ENCODE assay signal across 10 cellular contexts in genomic region chr13:30376426-30377311, GRCh38. TPM values are rescaled to one million over a fixed set of nuclear protein-coding genes. Genes with fewer than 3 reads are reported as not detected.
A peak's percentile ranks its signal among the peaks of the same experiment; 100 is the strongest.
DNase-seq lines count a peak whose midpoint lies in the region; ATAC-seq, FAIRE-seq and TF ChIP-seq lines count a peak whose summit lies in the region.
"Had no signal": no experiment of that assay in that cellular context is flagged by ENCODE, and none has a peak within 500 bp of the region (broad histone marks: within the 10 kb centered on the region; RNA-seq: fewer than 3 reads in every experiment).

No MANE protein-coding gene starts in this region.

- no peaks in the 10 kb centered on the region for H3K36me3 ChIP-seq in CD8-positive, alpha-beta T cell (ENCODE audit: insufficient read depth, low read length)
- H3K36me3 ChIP-seq in bronchial epithelial cell (ENCODE audit: control insufficient read depth, insufficient read depth, low read length) (no peaks in the 10 kb centered on the region), brain microvascular endothelial cell (replicated peaks) (no peaks in the 10 kb centered on the region)

- CTCF ChIA-PET in CD8-positive, alpha-beta T cell (lab: Charles Lee), result interaction anchor here (0.9 to 1.9 kb wide), 7 partner anchors 9 to 173 kb away, joined by 3 to 9 read pairs (median 4); no protein-coding TSS in a partner anchor

- no peaks in the 10 kb centered on the region for H3K27me3 ChIP-seq in CD8-positive, alpha-beta T cell (ENCODE audit: insufficient read depth, low read length)
- H3K27me3 ChIP-seq in bronchial epithelial cell (ENCODE audit: control insufficient read depth, insufficient read depth, low read length), result no peaks in the 10 kb centered on the region
- no peaks in the 10 kb centered on the region for H3K27me3 ChIP-seq in brain microvascular endothelial cell (replicated peaks)

- peak overlapping the region; percentile 77 for H3K4me3 Mint-ChIP-seq in CD8-positive, alpha-beta T cell
- H3K4me3 Mint-ChIP-seq in T-helper 1 cell treated with Interleukin-12 subunit alpha and Interleukin-12 subunit beta and Interleukin-4 antibody, amounts not matched to agents 30 μg/mL and 1 μg/mL, for 36 hours, result peak overlapping the region; percentile 87

- H3K9me3 ChIP-seq in CD8-positive, alpha-beta T cell (ENCODE audit: low read length), result no peaks in the 10 kb centered on the region

- peak overlapping the region; percentile 94 for H3K27ac Mint-ChIP-seq in CD8-positive, alpha-beta T cell
- peak overlapping the region; percentile 94 for H3K27ac Mint-ChIP-seq in T-helper 1 cell treated with Interleukin-12 subunit alpha and Interleukin-12 subunit beta and Interleukin-4 antibody, amounts not matched to agents 30 μg/mL and 1 μg/mL, for 36 hours

- no peak for FAIRE-seq in bronchial epithelial cell (lab: Jason Lieb, UNC)
- FAIRE-seq: colon, G401.6 had no signal

- TF ChIP-seq CTCF in CD8-positive, alpha-beta T cell (IDR thresholded peaks at IDR 0.05), result no peak
- TF ChIP-seq CTCF in bronchial epithelial cell (IDR thresholded peaks at IDR 0.05; ENCODE audit: insufficient read depth, low read length, severe bottlenecking), result no peak
- TF ChIP-seq CTCF in brain microvascular endothelial cell (IDR thresholded peaks at IDR 0.05; ENCODE audit: low read depth, low read length, missing control alignments), result no peak

- no peaks in the 10 kb centered on the region for H3K36me3 Mint-ChIP-seq in CD8-positive, alpha-beta T cell
- H3K36me3 Mint-ChIP-seq in T-helper 1 cell treated with Interleukin-12 subunit alpha and Interleukin-12 subunit beta and Interleukin-4 antibody, amounts not matched to agents 30 μg/mL and 1 μg/mL, for 36 hours (ENCODE audit: low read depth), result peaks cover 21% of the 10 kb centered on the region

- POLR2A ChIA-PET in CD8-positive, alpha-beta T cell (lab: Charles Lee), result interaction anchor here (0.9 to 8.6 kb wide), 5 partner anchors 8 to 32 kb away, joined by 3 to 131 read pairs (median 5); no protein-coding TSS in a partner anchor

- peak overlapping the region; percentile 23 for H3K4me3 ChIP-seq in CD8-positive, alpha-beta T cell (ENCODE audit: low read depth, low read length)
- H3K4me3 ChIP-seq in bronchial epithelial cell (ENCODE audit: low read depth, low read length) (no peak overlapping the region), brain microvascular endothelial cell (ENCODE audit: low read depth, low read length) (no peak overlapping the region)

- in situ Hi-C loops in brain microvascular endothelial cell (cut with HindIII; ENCODE audit: low pct_ligation_motif_present, low sequenced_read_pairs), result no loop called here

- ATAC-seq in CD8-positive, alpha-beta T cell, result peak; percentile 55
- ATAC-seq in GM19372 (IDR thresholded peaks at IDR 0.05; ENCODE audit: low read depth, unreplicated experiment) (peak; percentile 63), HG03457 (IDR thresholded peaks at IDR 0.05; ENCODE audit: unreplicated experiment) (peak; percentile 49)

- H3K4me1 ChIP-seq in CD8-positive, alpha-beta T cell (ENCODE audit: insufficient read depth, low read length), result peaks cover 75% of the 10 kb centered on the region

- no peaks in the 10 kb centered on the region for H3K27me3 Mint-ChIP-seq in CD8-positive, alpha-beta T cell (ENCODE audit: low read depth)
- H3K27me3 Mint-ChIP-seq in T-helper 1 cell treated with Interleukin-12 subunit alpha and Interleukin-12 subunit beta and Interleukin-4 antibody, amounts not matched to agents 30 μg/mL and 1 μg/mL, for 36 hours (ENCODE audit: low read depth), result no peaks in the 10 kb centered on the region

- intact Hi-C loops in CD8-positive, alpha-beta T cell (cut with DNase I, micrococcal nuclease), result loop anchor here (1.0 to 10.0 kb wide), 10 partner anchors 18 to 522 kb away; partner anchors contain the start of genes HMGB1 (in 2 of the 2), KATNAL1 (in 1 of the 2), UBE2L5 (in 1 of the 2) and UBL3 (in 1 of the 2)

- H3K4me1 Mint-ChIP-seq in CD8-positive, alpha-beta T cell (ENCODE audit: low read depth), result peaks cover 88% of the 10 kb centered on the region
- peaks cover 75% of the 10 kb centered on the region for H3K4me1 Mint-ChIP-seq in T-helper 1 cell treated with Interleukin-12 subunit alpha and Interleukin-12 subunit beta and Interleukin-4 antibody, amounts not matched to agents 30 μg/mL and 1 μg/mL, for 36 hours (ENCODE audit: low read depth)

- peak; percentile 44 to 82 (median 67) for DNase-seq in CD8-positive, alpha-beta T cell
- DNase-seq in bronchial epithelial cell (ENCODE audit: low read depth) (peak; percentile 27), foreskin melanocyte (no peak), brain microvascular endothelial cell (no peak)
- peak; percentile 37 for DNase-seq in stimulated activated CD8-positive, alpha-beta memory T cell treated with anti-CD3 and anti-CD28 coated beads, Interleukin-15, amount 100 ng/mL, for 1 hour (ENCODE audit: low read depth)

- no peaks in the 10 kb centered on the region for H3K9me3 Mint-ChIP-seq in CD8-positive, alpha-beta T cell
- H3K9me3 Mint-ChIP-seq in T-helper 1 cell treated with Interleukin-12 subunit alpha and Interleukin-12 subunit beta and Interleukin-4 antibody, amounts not matched to agents 30 μg/mL and 1 μg/mL, for 36 hours, result peaks cover 4% of the 10 kb centered on the region

- H3K27ac ChIP-seq in CD8-positive, alpha-beta T cell (ENCODE audit: low read depth, low read length), result peak overlapping the region; percentile 44
- H3K27ac ChIP-seq in brain microvascular endothelial cell, result no peak overlapping the region

RNA-seq across cellular contexts. Expression of gene UBE2L5, which starts 45.6 kb away (rescaled TPM):
- total RNA-seq in CD8-positive, alpha-beta T cell, result not detected
- not detected in 2 replicates for total RNA-seq in bronchial epithelial cell

Comparison
In these comparisons a context has a peak if more than half of its experiments do, and no peak if none do; other contexts are left out.
1. DNase-seq: peak in CD8-positive, alpha-beta T cell (7 of 7), bronchial epithelial cell (single experiment) and stimulated activated CD8-positive, alpha-beta memory T cell treated with anti-CD3 and anti-CD28 coated beads, Interleukin-15, amount 100 ng/mL, for 1 hour (single experiment); none in foreskin melanocyte (single experiment) and brain microvascular endothelial cell (single experiment).
2. Peak in every context shown above with its lines, with median percentiles within 50 percentile points of each other: ATAC-seq.